In the genomic region with DNA sequence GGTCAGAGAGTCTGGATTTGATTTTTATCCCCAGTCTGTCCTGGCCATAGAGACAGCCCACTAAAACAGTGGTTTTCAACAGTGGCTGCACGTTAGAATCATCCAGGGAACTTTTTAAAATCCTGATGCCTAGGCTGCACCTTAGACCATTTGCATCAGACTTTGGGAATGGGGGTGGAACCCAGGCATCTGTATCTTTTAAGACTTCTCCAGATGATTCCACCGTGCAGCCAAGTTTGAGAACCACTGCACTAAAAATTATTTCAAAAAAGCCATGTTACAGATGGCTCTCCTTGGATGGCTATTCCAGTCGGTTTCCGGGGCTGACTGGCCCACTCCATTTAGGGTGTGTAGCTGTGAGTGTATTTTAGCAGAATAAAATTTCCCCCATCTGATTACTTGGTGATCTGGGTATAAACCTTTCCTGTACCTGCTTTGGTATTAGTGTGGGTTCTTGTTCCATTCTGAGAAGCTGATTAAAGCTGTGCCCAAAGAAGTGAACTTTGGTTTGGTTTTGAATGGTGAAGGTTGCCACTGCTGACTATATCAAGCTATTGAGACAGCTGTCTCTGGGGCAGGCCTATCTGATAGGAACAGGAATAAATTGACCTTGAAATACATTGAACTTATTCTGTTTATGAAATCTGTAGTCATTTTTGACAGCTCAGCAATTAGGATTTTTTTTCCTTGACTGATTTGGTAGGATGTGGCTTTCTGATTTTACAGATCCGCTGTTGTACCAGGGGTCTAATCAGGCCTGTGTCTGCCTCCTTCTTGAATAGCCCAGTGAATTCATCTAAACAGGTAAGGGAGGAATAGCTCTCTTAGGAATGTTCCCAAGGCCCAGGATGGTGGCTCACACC, we compare ENCODE assay signal across 8 cellular contexts. TPM values are rescaled to one million over a fixed set of nuclear protein-coding genes. Genes with fewer than 3 reads are reported as not detected.
DNase-seq lines count a peak whose midpoint lies in the region; ATAC-seq, FAIRE-seq and TF ChIP-seq lines count a peak whose summit lies in the region.

No MANE protein-coding gene starts in this region.

- no peak for DNase-seq in activated naive CD4-positive, alpha-beta T cell treated with anti-CD3 and anti-CD28 coated beads for 36 hours
- no peak for DNase-seq in activated naive CD4-positive, alpha-beta T cell treated with anti-CD3 and anti-CD28 coated beads, Interleukin-2, amount 50 U/mL, for 72 hours (ENCODE audit: low spot score in 2 of 2)
- no peak for DNase-seq in astrocyte of the cerebellum (ENCODE audit: low read depth)
- DNase-seq in lower lobe of right lung, result no peak
- no peak for DNase-seq in type B pancreatic cell (ENCODE audit: extremely low spot score, unreplicated experiment)
- DNase-seq in D721Med (ENCODE audit: insufficient read length, low spot score), result no peak
- no peak for DNase-seq in NCI-H2081 (lab: John Stamatoyannopoulos, UW)
- DNase-seq in amygdala (lab: John Stamatoyannopoulos, UW), result no peak

- H3K9me3 Mint-ChIP-seq in activated naive CD4-positive, alpha-beta T cell treated with anti-CD3 and anti-CD28 coated beads for 36 hours, result no peaks in the 10 kb centered on the region
- H3K9me3 Mint-ChIP-seq in activated naive CD4-positive, alpha-beta T cell treated with anti-CD3 and anti-CD28 coated beads, Interleukin-2, amount 50 U/mL, for 72 hours, result no peaks in the 10 kb centered on the region
- no peaks in the 10 kb centered on the region for H3K9me3 Mint-ChIP-seq in type B pancreatic cell

- peaks cover 31% of the 10 kb centered on the region for H3K36me3 Mint-ChIP-seq in activated naive CD4-positive, alpha-beta T cell treated with anti-CD3 and anti-CD28 coated beads for 36 hours (ENCODE audit: low read depth)
- H3K36me3 Mint-ChIP-seq in activated naive CD4-positive, alpha-beta T cell treated with anti-CD3 and anti-CD28 coated beads, Interleukin-2, amount 50 U/mL, for 72 hours, result peaks cover 28 to 31% of the 10 kb centered on the region in 2 donors
- H3K36me3 Mint-ChIP-seq in type B pancreatic cell, result peaks cover 9% of the 10 kb centered on the region

- in situ Hi-C loops in astrocyte of the cerebellum (cut with HindIII; ENCODE audit: low sequenced_read_pairs), result no loop called here

- no peaks in the 10 kb centered on the region for H3K27me3 Mint-ChIP-seq in activated naive CD4-positive, alpha-beta T cell treated with anti-CD3 and anti-CD28 coated beads for 36 hours (ENCODE audit: low read depth)
- H3K27me3 Mint-ChIP-seq in type B pancreatic cell, result peaks cover 3% of the 10 kb centered on the region

- no peak overlapping the region for H3K27ac ChIP-seq in lower lobe of right lung

- H3K36me3 ChIP-seq in lower lobe of right lung, result peaks cover 35% of the 10 kb centered on the region

- H3K4me1 ChIP-seq in lower lobe of right lung, result peaks cover 18% of the 10 kb centered on the region

- ATAC-seq in activated naive CD4-positive, alpha-beta T cell treated with anti-CD3 and anti-CD28 coated beads, Interleukin-2, amount 50 U/mL, for 72 hours, result no peak
- no peak for ATAC-seq in lower lobe of right lung

- H3K27ac Mint-ChIP-seq in activated naive CD4-positive, alpha-beta T cell treated with anti-CD3 and anti-CD28 coated beads for 36 hours, result peak overlapping the region; percentile 95
- H3K27ac Mint-ChIP-seq in activated naive CD4-positive, alpha-beta T cell treated with anti-CD3 and anti-CD28 coated beads, Interleukin-2, amount 50 U/mL, for 72 hours, result peak overlapping the region in 1 of 2 donors; percentile 94
- peak overlapping the region; percentile 99 for H3K27ac Mint-ChIP-seq in type B pancreatic cell

- intact Hi-C loops in activated naive CD4-positive, alpha-beta T cell treated with anti-CD3 and anti-CD28 coated beads for 36 hours (cut with micrococcal nuclease), result loop anchor here (5.0 kb wide), 1 partner anchor 792 kb away; a partner anchor contains a TSS
- intact Hi-C loops in lower lobe of right lung (cut with DNase I), result no loop called here

- H3K9me3 ChIP-seq in lower lobe of right lung, result no peaks in the 10 kb centered on the region

- no peak for TF ChIP-seq CTCF in astrocyte of the cerebellum (IDR thresholded peaks at IDR 0.05; ENCODE audit: low read depth, low read length, missing control alignments)
- no peak for TF ChIP-seq CTCF in lower lobe of right lung (IDR thresholded peaks at IDR 0.05)
- no peak for TF ChIP-seq CTCF in type B pancreatic cell (conservative IDR thresholded peaks at IDR 0.05)
- TF ChIP-seq CTCF in D721Med (IDR thresholded peaks at IDR 0.05; ENCODE audit: insufficient read depth, missing control alignments), result no peak

- no peaks in the 10 kb centered on the region for H3K27me3 ChIP-seq in lower lobe of right lung (ENCODE audit: low read depth)

- peak overlapping the region; percentile 99 for H3K4me3 Mint-ChIP-seq in activated naive CD4-positive, alpha-beta T cell treated with anti-CD3 and anti-CD28 coated beads for 36 hours
- peak overlapping the region; percentile 96 for H3K4me3 Mint-ChIP-seq in type B pancreatic cell

- H3K4me3 ChIP-seq in astrocyte of the cerebellum (ENCODE audit: low read depth, low read length) (peak overlapping the region; percentile 96), lower lobe of right lung (peak overlapping the region; percentile 76)

- no peak for FAIRE-seq in D721Med (lab: Jason Lieb, UNC)

- peaks cover 25% of the 10 kb centered on the region for H3K4me1 Mint-ChIP-seq in activated naive CD4-positive, alpha-beta T cell treated with anti-CD3 and anti-CD28 coated beads for 36 hours (ENCODE audit: low read depth)
- H3K4me1 Mint-ChIP-seq in type B pancreatic cell (ENCODE audit: unreplicated experiment), result peaks cover 18% of the 10 kb centered on the region

- CTCF ChIA-PET in activated naive CD4-positive, alpha-beta T cell treated with anti-CD3 and anti-CD28 coated beads for 36 hours (lab: Charles Lee), result interaction anchor here (1.1 to 3.0 kb wide), 7 partner anchors 9 to 216 kb away, joined by 3 to 15 read pairs (median 4); no protein-coding TSS in a partner anchor

RNA-seq across cellular contexts. Expression of a gene that starts 1.3 kb away (rescaled TPM):
- 100 to 1,000 TPM; 144 to 149 TPM for total RNA-seq in activated naive CD4-positive, alpha-beta T cell treated with anti-CD3 and anti-CD28 coated beads for 36 hours
- 100 to 1,000 TPM; 128 to 137 TPM for total RNA-seq in activated naive CD4-positive, alpha-beta T cell treated with anti-CD3 and anti-CD28 coated beads, Interleukin-2, amount 50 U/mL, for 72 hours
- total RNA-seq in lower lobe of right lung, result 42.6 TPM
- total RNA-seq in type B pancreatic cell (ENCODE audit: low replicate concordance), result 91.5 and 92.2 TPM in 2 replicates

RNA-seq across cellular contexts. Expression of a gene that starts 14.3 kb away (rescaled TPM):
- total RNA-seq in activated naive CD4-positive, alpha-beta T cell treated with anti-CD3 and anti-CD28 coated beads for 36 hours, result 10 to 100 TPM; 76.1 to 76.9 TPM
- 100 to 1,000 TPM in 1 of 2 donors, 10 to 100 TPM in 1; 81.0 to 103 TPM for total RNA-seq in activated naive CD4-positive, alpha-beta T cell treated with anti-CD3 and anti-CD28 coated beads, Interleukin-2, amount 50 U/mL, for 72 hours
- total RNA-seq in lower lobe of right lung (65.0 TPM), type B pancreatic cell (ENCODE audit: low replicate concordance) (72.1 and 78.0 TPM in 2 replicates)

RNA-seq across cellular contexts. Expression of a gene that starts 50.8 kb away (rescaled TPM):
- 10 to 100 TPM; 90.3 to 96.3 TPM for total RNA-seq in activated naive CD4-positive, alpha-beta T cell treated with anti-CD3 and anti-CD28 coated beads for 36 hours
- 100 to 1,000 TPM; 104 to 107 TPM for total RNA-seq in activated naive CD4-positive, alpha-beta T cell treated with anti-CD3 and anti-CD28 coated beads, Interleukin-2, amount 50 U/mL, for 72 hours
- total RNA-seq in lower lobe of right lung, result 76.9 TPM
- total RNA-seq in type B pancreatic cell (ENCODE audit: low replicate concordance), result 97.2 and 117 TPM in 2 replicates
